In the genomic region with DNA sequence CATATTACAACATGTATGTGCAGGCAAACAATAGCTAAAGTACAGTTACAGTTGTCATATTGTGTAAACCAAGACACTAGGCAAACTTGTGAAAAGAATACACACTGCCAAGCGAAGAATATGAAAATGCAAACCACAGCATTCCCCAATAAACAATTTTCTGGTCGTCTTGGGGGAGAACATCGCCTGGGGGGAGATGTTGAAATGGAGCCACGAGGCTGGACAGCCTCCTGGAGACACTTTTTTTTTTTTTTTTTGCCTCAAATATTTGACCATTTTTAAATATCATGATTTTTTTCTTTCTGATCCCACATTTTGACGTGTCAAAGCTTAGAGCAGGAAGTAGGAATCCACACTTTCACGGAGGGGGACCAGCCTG, we compare ENCODE assay signal across 11 cellular contexts. TPM values are rescaled to one million over a fixed set of nuclear protein-coding genes. Genes with fewer than 3 reads are reported as not detected.
A peak's percentile ranks its signal among the peaks of the same experiment; 100 is the strongest.
DNase-seq lines count a peak whose midpoint lies in the region; ATAC-seq, FAIRE-seq and TF ChIP-seq lines count a peak whose summit lies in the region.
"Had no signal": no experiment of that assay in that cellular context is flagged by ENCODE, and none has a peak within 500 bp of the region (broad histone marks: within the 10 kb centered on the region; RNA-seq: fewer than 3 reads in every experiment).

No MANE protein-coding gene starts in this region.

- TF ChIP-seq CTCF in nephron progenitor cell (IDR thresholded peaks at IDR 0.05), result no peak

- no peaks in the 10 kb centered on the region for H3K9me3 ChIP-seq in HUES64 (ENCODE audit: insufficient read depth, low read depth, low read length)
- H3K9me3 ChIP-seq: body of pancreas, Caco-2 had no signal

- H3K36me3 Mint-ChIP-seq in central memory CD8-positive, alpha-beta T cell (ENCODE audit: insufficient read depth), result no peaks in the 10 kb centered on the region
- no peaks in the 10 kb centered on the region for H3K36me3 Mint-ChIP-seq in nephron progenitor cell (ENCODE audit: low read depth)

- peak overlapping the region; percentile 42 for H3K4me3 ChIP-seq in HUES64 (ENCODE audit: low read length)
- H3K4me3 ChIP-seq: body of pancreas had no signal

- ATAC-seq in central memory CD8-positive, alpha-beta T cell (replicated peaks; ENCODE audit: extremely low read depth, poor library complexity, severe bottlenecking), result no peak
- ATAC-seq in HG03342 (IDR thresholded peaks at IDR 0.05; ENCODE audit: unreplicated experiment), result no peak
- ATAC-seq in HG03135 (IDR thresholded peaks at IDR 0.05; ENCODE audit: unreplicated experiment), result no peak
- ATAC-seq: body of pancreas, SK-N-SH treated with all-trans-retinoic acid at 6 μM for 48 hours had no signal

- 4% methylated on average over 6 of the region's 6 CpGs for WGBS in HUES64

- no peak overlapping the region; the same call in 1 of the 2 replicates for H3K27ac ChIP-seq in HUES64 (ENCODE audit: low read depth, low read length)
- H3K27ac ChIP-seq: body of pancreas had no signal

- no peak; the same call in 1 of the 2 replicates for TF ChIP-seq POLR2A in GM12891 (IDR thresholded peaks at IDR 0.05; ENCODE audit: low read depth, low read length)

- peak overlapping the region; percentile 83 for H3K27ac Mint-ChIP-seq in central memory CD8-positive, alpha-beta T cell (ENCODE audit: low read depth)
- H3K27ac Mint-ChIP-seq in nephron progenitor cell, result no peak overlapping the region

- DNase-seq in GM12891 (ENCODE audit: insufficient read length, low spot score) (no peak), nephron progenitor cell (no peak), EL (no peak)
- DNase-seq in central memory CD8-positive, alpha-beta T cell (ENCODE audit: low spot score in 2 of 2), result no peak
- DNase-seq: body of pancreas, Caco-2, NCI-H1436 treated with DMSO at 0.1 percent for 48 hours had no signal

- no peak for FAIRE-seq in GM12891 (lab: Jason Lieb, UNC)

- H3K4me3 Mint-ChIP-seq in central memory CD8-positive, alpha-beta T cell, result peak overlapping the region; percentile 52
- H3K4me3 Mint-ChIP-seq in nephron progenitor cell, result peak overlapping the region; percentile 72

- H3K4me1 Mint-ChIP-seq in central memory CD8-positive, alpha-beta T cell, result peaks cover 12% of the 10 kb centered on the region
- peaks cover 34% of the 10 kb centered on the region for H3K4me1 Mint-ChIP-seq in nephron progenitor cell

- H3K9ac ChIP-seq in HUES64 (ENCODE audit: low read depth, low read length), result no peak overlapping the region

- peaks cover 40% of the 10 kb centered on the region for H3K4me1 ChIP-seq in HUES64 (ENCODE audit: insufficient read depth, low read length)
- H3K4me1 ChIP-seq: Caco-2 had no signal

- H3K36me3 ChIP-seq in HUES64 (ENCODE audit: insufficient read depth, low read length), result no peaks in the 10 kb centered on the region

- peaks cover 26% of the 10 kb centered on the region for H3K27me3 ChIP-seq in HUES64 (ENCODE audit: insufficient read depth, low read length)
- H3K27me3 ChIP-seq: body of pancreas had no signal

- H3K9me3 Mint-ChIP-seq in central memory CD8-positive, alpha-beta T cell, result no peaks in the 10 kb centered on the region
- no peaks in the 10 kb centered on the region for H3K9me3 Mint-ChIP-seq in nephron progenitor cell

- H3K27me3 Mint-ChIP-seq in central memory CD8-positive, alpha-beta T cell, result peaks cover 86% of the 10 kb centered on the region
- peaks cover 64% of the 10 kb centered on the region for H3K27me3 Mint-ChIP-seq in nephron progenitor cell (ENCODE audit: low read depth, poor library complexity)

TF ChIP-seq in GM12891, 5 proteins besides CTCF, POLR2A, EP300 and RAD21:
- no peak for TF ChIP-seq PAX5 (IDR thresholded peaks at IDR 0.05; ENCODE audit: insufficient read depth, low read length, severe bottlenecking)
- TF ChIP-seq POLR2AphosphoS5 (IDR thresholded peaks at IDR 0.05; ENCODE audit: low read depth, low read length), result 0 out of 2 replicates have a peak, but pooled peaks have one; percentile 6

RNA-seq across cellular contexts. Expression of a gene that starts 51.7 kb away (rescaled TPM):
- polyA plus RNA-seq in GM12891 (2012; ENCODE audit: low read depth, missing spikeins), result 0.09 TPM
- 3.5 TPM for polyA plus RNA-seq in HUES64 (2013, experiment 1 of 2)
- 3.7 TPM for polyA plus RNA-seq in HUES64 (2013, experiment 2 of 2)
